Comparison of ENCODE assay signal across 22 cellular contexts in genomic region chr10:98186681-98187080, GRCh38. TPM values are rescaled to one million over a fixed set of nuclear protein-coding genes. Genes with fewer than 3 reads are reported as not detected.
DNase-seq lines count a peak whose midpoint lies in the region; ATAC-seq and TF ChIP-seq lines count a peak whose summit lies in the region.
"Had no signal": no experiment of that assay in that cellular context is flagged by ENCODE, and none has a peak within 500 bp of the region (broad histone marks: within the 10 kb centered on the region; RNA-seq: fewer than 3 reads in every experiment).

No MANE protein-coding gene starts in this region.

- ATAC-seq in HG02973 (IDR thresholded peaks at IDR 0.05; ENCODE audit: unreplicated experiment) (no peak), GM18520 (IDR thresholded peaks at IDR 0.05; ENCODE audit: unreplicated experiment) (no peak), GM19452 (IDR thresholded peaks at IDR 0.05; ENCODE audit: unreplicated experiment) (no peak)
- ATAC-seq: A549, GM12878 had no signal

- H3K4me1 Mint-ChIP-seq in HFFc6 (ENCODE audit: low read depth) = peaks cover 24% of the 10 kb centered on the region
- H3K4me1 Mint-ChIP-seq: B cell had no signal

- TF ChIP-seq CTCF in AG10803 (conservative IDR thresholded peaks at IDR 0.05; ENCODE audit: low read length) = no peak
- no peak for TF ChIP-seq CTCF in HFFc6 (IDR thresholded peaks at IDR 0.05)
- TF ChIP-seq CTCF in choroid plexus epithelial cell (conservative IDR thresholded peaks at IDR 0.05; ENCODE audit: low read depth, low read length) = no peak

- no peaks in the 10 kb centered on the region for H3K9me3 Mint-ChIP-seq in HFFc6
- H3K9me3 Mint-ChIP-seq: CD4-positive, alpha-beta T cell had no signal

- H3K36me3 Mint-ChIP-seq in HFFc6 (ENCODE audit: low read depth) = peaks cover 31% of the 10 kb centered on the region

- DNase-seq in AG10803 (ENCODE audit: low read depth) = peak; percentile 26
- DNase-seq in HFFc6 = peak; percentile 24
- peak; percentile 7 for DNase-seq in choroid plexus epithelial cell (ENCODE audit: low read depth)
- DNase-seq in kidney tubule cell (ENCODE audit: low spot score) = peak; percentile 11
- no peak for DNase-seq in NCI-H446 treated with DMSO at 0.1 percent for 48 hours (lab: John Stamatoyannopoulos, UW)
- DNase-seq: Calu3; CD4-positive, alpha-beta T cell; DMS53; Kasumi-1; NCI-H1417; NCI-H1930; NCI-H2171; NCI-H446; NK-92 treated with Interleukin-12 subunit alpha and Interleukin-12 subunit beta, amount 100 ng/mL, for 24 hours; OCI-M1 had no signal

- H3K4me3 ChIP-seq in AG10803 (ENCODE audit: low read length) = no peak overlapping the region
- H3K4me3 ChIP-seq in choroid plexus epithelial cell (ENCODE audit: low read depth, low read length) = no peak overlapping the region
- H3K4me3 ChIP-seq: A549, GM12878 had no signal

- H3K4me3 Mint-ChIP-seq in HFFc6 = no peak overlapping the region; the same call in 1 of the 2 replicates
- H3K4me3 Mint-ChIP-seq: B cell; CD4-positive, alpha-beta T cell; IgD-negative memory B cell had no signal

- H3K27ac Mint-ChIP-seq in HFFc6 = peak overlapping the region; percentile 46
- H3K27ac Mint-ChIP-seq: B cell; CD4-positive, alpha-beta T cell had no signal

- H3K27me3 Mint-ChIP-seq in HFFc6 (ENCODE audit: insufficient read depth) = 0 out of 2 replicates have a peak, but pooled peaks cover 1% of the 10 kb centered on the region
- H3K27me3 Mint-ChIP-seq: B cell; CD4-positive, alpha-beta T cell; IgD-negative memory B cell had no signal

RNA-seq across cellular contexts. Expression of gene R3HCC1L, which starts 52.2 kb away (rescaled TPM):
- 1 to 10 TPM; 7.4 to 8.1 (median 7.6) TPM for total RNA-seq in HFFc6 (2021; fragmentation: NEBNext Ultra II Directional; extraction: Animal tissue kit (Norgen Biotek cat#: 25700))
